In genomic region chr22:19453718-19454117, GRCh38 we compare ENCODE assay signal across 28 cellular contexts. TPM values are rescaled to one million over a fixed set of nuclear protein-coding genes. Genes with fewer than 3 reads are reported as not detected.
"Had no signal": no experiment of that assay in that cellular context is flagged by ENCODE, and none has a peak within 500 bp of the region (broad histone marks: within the 10 kb centered on the region; RNA-seq: fewer than 3 reads in every experiment).

No MANE protein-coding gene starts in this region.

- H3K27ac Mint-ChIP-seq: activated B cell treated with CpG ODN at 0.5 μM for 24 hours; T-helper 17 cell; T-helper 2 cell treated with Interferon-gamma antibody and Interleukin-4, amounts not matched to agents 5 μg/mL and 100 μg/mL, for 36 hours had no signal

- DNase-seq: activated B cell treated with CpG ODN at 0.5 μM for 24 hours; activated CD4-positive, alpha-beta T cell treated with anti-CD3 and anti-CD28 coated beads for 48 hours; activated CD4-positive, alpha-beta T cell treated with anti-CD3 and anti-CD28 coated beads, Interleukin-2, amount 50 U/mL, for 1 hour; activated CD4-positive, alpha-beta T cell treated with anti-CD3 and anti-CD28 coated beads, Interleukin-2, amount 50 U/mL, for 48 hours; activated CD8-positive, alpha-beta memory T cell treated with anti-CD3 and anti-CD28 coated beads, Interleukin-2, amount 50 U/mL, for 48 hours; activated effector memory CD4-positive, alpha-beta T cell treated with anti-CD3 and anti-CD28 coated beads, Interleukin-2, amount 50 U/mL, for 16 hours; activated naive CD8-positive, alpha-beta T cell treated with anti-CD3 and anti-CD28 coated beads, Interleukin-2, amount 50 U/mL, for 24 hours; activated T-cell treated with anti-CD3 and anti-CD28 coated beads, Interleukin-2, amount 50 U/mL, for 48 hours; amygdala; aorta; body of pancreas; caudate nucleus; cortex of kidney; dermis blood vessel endothelial cell; effector CD4-positive, alpha-beta T cell; effector memory CD8-positive, alpha-beta T cell; erythroblast; foreskin keratinocyte; gastrocnemius medialis; glutamatergic neuron; heart left ventricle; T-helper 1 cell; T-helper 17 cell; T1000; WERI-Rb-1 had no signal

- H3K4me3 Mint-ChIP-seq: activated B cell treated with CpG ODN at 0.5 μM for 24 hours; activated naive CD4-positive, alpha-beta T cell treated with anti-CD3 and anti-CD28 coated beads, Interleukin-2, amount 50 U/mL, for 24 hours; activated naive CD8-positive, alpha-beta T cell treated with anti-CD3 and anti-CD28 coated beads, Interleukin-2, amount 50 U/mL, for 24 hours; effector memory CD8-positive, alpha-beta T cell; T-helper 17 cell; T-helper 2 cell treated with Interferon-gamma antibody and Interleukin-4, amounts not matched to agents 5 μg/mL and 100 μg/mL, for 36 hours had no signal

- H3K9me3 Mint-ChIP-seq: activated B cell treated with CpG ODN at 0.5 μM for 24 hours; activated naive CD4-positive, alpha-beta T cell treated with anti-CD3 and anti-CD28 coated beads, Interleukin-2, amount 50 U/mL, for 24 hours; activated naive CD8-positive, alpha-beta T cell treated with anti-CD3 and anti-CD28 coated beads, Interleukin-2, amount 50 U/mL, for 24 hours; effector memory CD8-positive, alpha-beta T cell; T-helper 2 cell treated with Interferon-gamma antibody and Interleukin-4, amounts not matched to agents 5 μg/mL and 100 μg/mL, for 36 hours had no signal

- ATAC-seq: activated CD4-positive, CD25-positive, alpha-beta regulatory T cell treated with anti-CD3 and anti-CD28 coated beads, Interleukin-2, amount 50 U/mL, for 24 hours; activated naive CD8-positive, alpha-beta T cell treated with anti-CD3 and anti-CD28 coated beads, Interleukin-2, amount 50 U/mL, for 24 hours; body of pancreas; effector memory CD8-positive, alpha-beta T cell; foreskin keratinocyte; gastrocnemius medialis; heart left ventricle; T-helper 17 cell had no signal

- H3K27me3 Mint-ChIP-seq: activated B cell treated with CpG ODN at 0.5 μM for 24 hours; activated naive CD4-positive, alpha-beta T cell treated with anti-CD3 and anti-CD28 coated beads, Interleukin-2, amount 50 U/mL, for 24 hours; activated naive CD8-positive, alpha-beta T cell treated with anti-CD3 and anti-CD28 coated beads, Interleukin-2, amount 50 U/mL, for 24 hours; effector memory CD8-positive, alpha-beta T cell; T-helper 17 cell had no signal

RNA-seq across cellular contexts. Expression of gene CDC45, which starts 26.0 kb away (rescaled TPM):
- total RNA-seq: body of pancreas had no signal
